18 cellular contexts compared by ENCODE assay signal in genomic region chr22:38715852-38716251, GRCh38. TPM values are rescaled to one million over a fixed set of nuclear protein-coding genes. Genes with fewer than 3 reads are reported as not detected.
DNase-seq lines count a peak whose midpoint lies in the region; ATAC-seq and TF ChIP-seq lines count a peak whose summit lies in the region.
"Had no signal": no experiment of that assay in that cellular context is flagged by ENCODE, and none has a peak within 500 bp of the region (broad histone marks: within the 10 kb centered on the region; RNA-seq: fewer than 3 reads in every experiment).

No MANE protein-coding gene starts in this region.

- peak overlapping the region; percentile 7 to 55 for H3K27ac Mint-ChIP-seq in stimulated activated naive CD8-positive, alpha-beta T cell treated with anti-CD3 and anti-CD28 coated beads, Interleukin-15, amount 100 ng/mL, for 72 hours
- peak overlapping the region; percentile 8 to 30 for H3K27ac Mint-ChIP-seq in effector memory CD8-positive, alpha-beta T cell
- H3K27ac Mint-ChIP-seq in osteocyte (ENCODE audit: unreplicated experiment) = peak overlapping the region; percentile 64
- H3K27ac Mint-ChIP-seq in natural killer cell treated with Interleukin-12 subunit alpha and Interleukin-12 subunit beta and Interleukin-15 and Interleukin-18, amount 100 ng/mL, for 72 hours = no peak overlapping the region

- ATAC-seq in stimulated activated naive CD8-positive, alpha-beta T cell treated with anti-CD3 and anti-CD28 coated beads, Interleukin-15, amount 100 ng/mL, for 72 hours = no peak
- ATAC-seq in stimulated activated naive CD8-positive, alpha-beta T cell treated with anti-CD3 and anti-CD28 coated beads, Interleukin-15, Interleukin-2, amounts not matched to agents 100 U/mL and 50 U/mL, for 24 hours = no peak
- ATAC-seq in effector memory CD8-positive, alpha-beta T cell (replicated peaks) = no peak
- no peak for ATAC-seq in natural killer cell treated with Interleukin-12 subunit alpha and Interleukin-12 subunit beta and Interleukin-15 and Interleukin-18, amount 100 ng/mL, for 72 hours
- no peak for ATAC-seq in omental fat pad (ENCODE audit: low FRiP score)
- ATAC-seq: HCT116 had no signal

- H3K36me3 Mint-ChIP-seq in effector memory CD8-positive, alpha-beta T cell (ENCODE audit: insufficient read depth) = peaks cover 73% of the 10 kb centered on the region
- peaks cover 15% of the 10 kb centered on the region for H3K36me3 Mint-ChIP-seq in osteocyte (ENCODE audit: unreplicated experiment)
- H3K36me3 Mint-ChIP-seq in natural killer cell treated with Interleukin-12 subunit alpha and Interleukin-12 subunit beta and Interleukin-15 and Interleukin-18, amount 100 ng/mL, for 72 hours = peaks cover 1% of the 10 kb centered on the region

- no peaks in the 10 kb centered on the region for H3K9me3 Mint-ChIP-seq in stimulated activated naive CD8-positive, alpha-beta T cell treated with anti-CD3 and anti-CD28 coated beads, Interleukin-15, amount 100 ng/mL, for 72 hours
- H3K9me3 Mint-ChIP-seq in effector memory CD8-positive, alpha-beta T cell = no peaks in the 10 kb centered on the region
- H3K9me3 Mint-ChIP-seq in osteocyte (ENCODE audit: unreplicated experiment) = no peaks in the 10 kb centered on the region
- no peaks in the 10 kb centered on the region for H3K9me3 Mint-ChIP-seq in natural killer cell treated with Interleukin-12 subunit alpha and Interleukin-12 subunit beta and Interleukin-15 and Interleukin-18, amount 100 ng/mL, for 72 hours
- H3K9me3 Mint-ChIP-seq: IgD-negative memory B cell had no signal

- no peak overlapping the region for H3K4me3 Mint-ChIP-seq in stimulated activated naive CD8-positive, alpha-beta T cell treated with anti-CD3 and anti-CD28 coated beads, Interleukin-15, amount 100 ng/mL, for 72 hours
- H3K4me3 Mint-ChIP-seq in effector memory CD8-positive, alpha-beta T cell = no peak overlapping the region
- no peak overlapping the region for H3K4me3 Mint-ChIP-seq in osteocyte (ENCODE audit: unreplicated experiment)
- no peak overlapping the region for H3K4me3 Mint-ChIP-seq in natural killer cell treated with Interleukin-12 subunit alpha and Interleukin-12 subunit beta and Interleukin-15 and Interleukin-18, amount 100 ng/mL, for 72 hours

- H3K27me3 Mint-ChIP-seq in stimulated activated naive CD8-positive, alpha-beta T cell treated with anti-CD3 and anti-CD28 coated beads, Interleukin-15, amount 100 ng/mL, for 72 hours = no peaks in the 10 kb centered on the region
- H3K27me3 Mint-ChIP-seq in effector memory CD8-positive, alpha-beta T cell = no peaks in the 10 kb centered on the region
- no peaks in the 10 kb centered on the region for H3K27me3 Mint-ChIP-seq in osteocyte (ENCODE audit: unreplicated experiment)
- H3K27me3 Mint-ChIP-seq in natural killer cell treated with Interleukin-12 subunit alpha and Interleukin-12 subunit beta and Interleukin-15 and Interleukin-18, amount 100 ng/mL, for 72 hours = no peaks in the 10 kb centered on the region
- H3K27me3 Mint-ChIP-seq: IgD-negative memory B cell had no signal

- DNase-seq in stimulated activated naive CD8-positive, alpha-beta T cell treated with anti-CD3 and anti-CD28 coated beads, Interleukin-15, amount 100 ng/mL, for 72 hours = no peak
- DNase-seq in stimulated activated naive CD8-positive, alpha-beta T cell treated with anti-CD3 and anti-CD28 coated beads, Interleukin-15, Interleukin-2, amounts not matched to agents 100 U/mL and 50 U/mL, for 24 hours = no peak
- no peak for DNase-seq in effector memory CD8-positive, alpha-beta T cell
- DNase-seq in osteocyte (ENCODE audit: extremely low spot score, unreplicated experiment) (no peak), NCI-H2171 (lab: John Stamatoyannopoulos, UW) (no peak), omental fat pad (ENCODE audit: low spot score) (no peak)
- DNase-seq in natural killer cell treated with Interleukin-12 subunit alpha and Interleukin-12 subunit beta and Interleukin-15 and Interleukin-18, amount 100 ng/mL, for 72 hours (ENCODE audit: low spot score) = no peak
- DNase-seq: AML-193, Karpas-422, MG63, NCI-H1048, NCI-H1436, NCI-H1930, NCI-H526, PC-9, SJCRH30 had no signal

- TF ChIP-seq CTCF in osteocyte (IDR thresholded peaks at IDR 0.05) (no peak), omental fat pad (IDR thresholded peaks at IDR 0.05) (no peak)

- peaks cover 46% of the 10 kb centered on the region for H3K4me1 Mint-ChIP-seq in stimulated activated naive CD8-positive, alpha-beta T cell treated with anti-CD3 and anti-CD28 coated beads, Interleukin-15, amount 100 ng/mL, for 72 hours
- H3K4me1 Mint-ChIP-seq in effector memory CD8-positive, alpha-beta T cell (ENCODE audit: low read depth in 2 of 2) = peaks cover 35 to 43% of the 10 kb centered on the region in 2 donors
- peaks cover 71% of the 10 kb centered on the region for H3K4me1 Mint-ChIP-seq in osteocyte (ENCODE audit: unreplicated experiment)
- peaks cover 35 to 43% of the 10 kb centered on the region in 2 donors for H3K4me1 Mint-ChIP-seq in natural killer cell treated with Interleukin-12 subunit alpha and Interleukin-12 subunit beta and Interleukin-15 and Interleukin-18, amount 100 ng/mL, for 72 hours (ENCODE audit: low read depth in 2 of 2)

RNA-seq across cellular contexts. Expression of gene GTPBP1, which starts 10.1 kb away (rescaled TPM):
- total RNA-seq in osteocyte (67.4 and 68.8 TPM in 2 replicates), omental fat pad (10 to 100 TPM; 31.3 to 75.7 (median 51.4) TPM)
- total RNA-seq in natural killer cell treated with Interleukin-12 subunit alpha and Interleukin-12 subunit beta and Interleukin-15 and Interleukin-18, amount 100 ng/mL, for 72 hours = 100 to 1,000 TPM; 135 to 192 TPM

RNA-seq across cellular contexts. Expression of gene JOSD1, which starts 15.1 kb away (rescaled TPM):
- 78.6 and 85.5 TPM in 2 replicates for total RNA-seq in osteocyte
- total RNA-seq in natural killer cell treated with Interleukin-12 subunit alpha and Interleukin-12 subunit beta and Interleukin-15 and Interleukin-18, amount 100 ng/mL, for 72 hours = 10 to 100 TPM; 53.6 to 62.3 TPM
- 100 to 1,000 TPM in 1 of 4 donors, 10 to 100 TPM in 3; 61.9 to 130 (median 66.3) TPM for total RNA-seq in omental fat pad

RNA-seq across cellular contexts. Expression of gene TOMM22, which starts 34.1 kb away (rescaled TPM):
- total RNA-seq in osteocyte (60.7 and 61.0 TPM in 2 replicates), omental fat pad (10 to 100 TPM; 33.4 to 48.4 (median 40.0) TPM)
- 100 to 1,000 TPM; 109 to 153 TPM for total RNA-seq in natural killer cell treated with Interleukin-12 subunit alpha and Interleukin-12 subunit beta and Interleukin-15 and Interleukin-18, amount 100 ng/mL, for 72 hours

RNA-seq across cellular contexts. Expression of gene SUN2, which starts 39.9 kb away (rescaled TPM):
- 148 and 151 TPM in 2 replicates for total RNA-seq in osteocyte
- total RNA-seq in natural killer cell treated with Interleukin-12 subunit alpha and Interleukin-12 subunit beta and Interleukin-15 and Interleukin-18, amount 100 ng/mL, for 72 hours = 100 to 1,000 TPM; 203 to 215 TPM
- total RNA-seq in omental fat pad = 100 to 1,000 TPM; 302 to 509 (median 347) TPM

RNA-seq across cellular contexts. Expression of gene CBY1, which starts 59.4 kb away (rescaled TPM):
- total RNA-seq in osteocyte = 38.3 and 41.0 TPM in 2 replicates
- 10 to 100 TPM in 1 of 2 donors, 1 to 10 TPM in 1; 8.7 to 12.4 TPM for total RNA-seq in natural killer cell treated with Interleukin-12 subunit alpha and Interleukin-12 subunit beta and Interleukin-15 and Interleukin-18, amount 100 ng/mL, for 72 hours
- total RNA-seq in omental fat pad = 10 to 100 TPM in 3 of 4 donors, 1 to 10 TPM in 1; 7.6 to 25.9 (median 17.4) TPM

Comparison
In these comparisons a context has a peak if more than half of its experiments do, and no peak if none do; other contexts are left out.
1. H3K27ac Mint-ChIP-seq: peak in stimulated activated naive CD8-positive, alpha-beta T cell treated with anti-CD3 and anti-CD28 coated beads, Interleukin-15, amount 100 ng/mL, for 72 hours (2 of 2), effector memory CD8-positive, alpha-beta T cell (2 of 2) and osteocyte (single experiment); none in natural killer cell treated with Interleukin-12 subunit alpha and Interleukin-12 subunit beta and Interleukin-15 and Interleukin-18, amount 100 ng/mL, for 72 hours (0 of 2).